11 cellular contexts compared by ENCODE assay signal in genomic region chr16:59859606-59860402, GRCh38.
"Had no signal": no experiment of that assay in that cellular context is flagged by ENCODE, and none has a peak within 500 bp of the region (broad histone marks: within the 10 kb centered on the region; RNA-seq: fewer than 3 reads in every experiment).

No MANE protein-coding gene starts in this region.

- H3K4me3 ChIP-seq: heart left ventricle, prostate gland, stomach, thyroid gland, uterus had no signal

- DNase-seq: activated naive CD4-positive, alpha-beta T cell treated with anti-CD3 and anti-CD28 coated beads, Interleukin-2, amount 50 U/mL, for 16 hours; activated T-cell treated with anti-CD3 and anti-CD28 coated beads, Interleukin-2, amount 50 U/mL, for 1 hour; amniotic stem cell; heart left ventricle; natural killer cell; stimulated activated CD4-positive, alpha-beta T cell treated with anti-CD3 and anti-CD28 coated beads, Interleukin-4, amount 100 ng/mL, for 4 hours; stomach; thyroid gland; uterus had no signal

- H3K27ac ChIP-seq: heart left ventricle, prostate gland, stomach, thyroid gland, uterus had no signal

- H3K36me3 ChIP-seq: heart left ventricle, prostate gland, stomach, thyroid gland, uterus had no signal

- H3K4me1 ChIP-seq: heart left ventricle, prostate gland, stomach, thyroid gland, uterus had no signal

- H3K9me3 ChIP-seq: heart left ventricle, prostate gland, stomach, thyroid gland, uterus had no signal

- H3K27me3 ChIP-seq: heart left ventricle, stomach, thyroid gland, uterus had no signal

- ATAC-seq: activated CD4-positive, CD25-positive, alpha-beta regulatory T cell treated with anti-CD3 and anti-CD28 coated beads, Interleukin-2, amount 50 U/mL, for 24 hours; heart left ventricle; natural killer cell had no signal
